ENCODE assay signal across 23 cellular contexts in genomic region chr2:1964659-1965058, GRCh38.
DNase-seq lines count a peak whose midpoint lies in the region; ATAC-seq and TF ChIP-seq lines count a peak whose summit lies in the region.
"Had no signal": no experiment of that assay in that cellular context is flagged by ENCODE, and none has a peak within 500 bp of the region (broad histone marks: within the 10 kb centered on the region; RNA-seq: fewer than 3 reads in every experiment).

No MANE protein-coding gene starts in this region.

- POLR2A ChIA-PET in activated CD8-positive, alpha-beta T cell treated with anti-CD3 and anti-CD28 coated beads for 36 hours (lab: Charles Lee), result no interaction called here

- CTCF ChIA-PET in activated CD8-positive, alpha-beta T cell treated with anti-CD3 and anti-CD28 coated beads for 36 hours (lab: Charles Lee), result no interaction called here

- intact Hi-C loops in sigmoid colon (cut with DNase I), result no loop called here
- intact Hi-C loops in activated CD4-positive, alpha-beta T cell treated with anti-CD3 and anti-CD28 coated beads, Interleukin-2, amount 10 ng/mL, durations not matched to agents 24 days and 14 days (cut with micrococcal nuclease), result no loop called here
- intact Hi-C loops in activated CD8-positive, alpha-beta T cell treated with anti-CD3 and anti-CD28 coated beads for 36 hours (cut with micrococcal nuclease), result no loop called here

- H3K27ac Mint-ChIP-seq in activated CD4-positive, alpha-beta T cell treated with anti-CD3 and anti-CD28 coated beads, Interleukin-2, amount 10 ng/mL, durations not matched to agents 24 days and 14 days, result no peak overlapping the region
- H3K27ac Mint-ChIP-seq in activated CD8-positive, alpha-beta T cell treated with anti-CD3 and anti-CD28 coated beads for 36 hours, result no peak overlapping the region
- H3K27ac Mint-ChIP-seq: CD4-positive, alpha-beta memory T cell; GM23338 had no signal

- 0 out of 2 replicates have a peak overlapping the region, but pooled peaks have one; percentile 14 for H3K27ac ChIP-seq in BLaER1
- H3K27ac ChIP-seq in sigmoid colon, result no peak overlapping the region
- H3K27ac ChIP-seq: A549 had no signal

- H3K36me3 ChIP-seq in BLaER1 (no peaks in the 10 kb centered on the region), Loucy (ENCODE audit: insufficient read depth, low read length) (no peaks in the 10 kb centered on the region), sigmoid colon (no peaks in the 10 kb centered on the region)
- H3K36me3 ChIP-seq: BE2C had no signal

- no peak for TF ChIP-seq EP300 in sigmoid colon (IDR thresholded peaks at IDR 0.05)

- WGBS in sigmoid colon, 2 donors, result 23 to 36% methylated on average over 4 of the region's 4 CpGs

- no peak overlapping the region for H3K4me3 Mint-ChIP-seq in activated CD4-positive, alpha-beta T cell treated with anti-CD3 and anti-CD28 coated beads, Interleukin-2, amount 10 ng/mL, durations not matched to agents 24 days and 14 days
- H3K4me3 Mint-ChIP-seq in activated CD8-positive, alpha-beta T cell treated with anti-CD3 and anti-CD28 coated beads for 36 hours, result no peak overlapping the region
- H3K4me3 Mint-ChIP-seq: CD4-positive, alpha-beta memory T cell; GM23338 had no signal

- H3K9me3 ChIP-seq in BLaER1, result peaks cover 12% of the 10 kb centered on the region; the same call in 1 of the 2 replicates
- H3K9me3 ChIP-seq in Loucy (ENCODE audit: insufficient read depth, low read depth, low read length), result no peaks in the 10 kb centered on the region
- peaks cover 0 to 4% (median under 1%) of the 10 kb centered on the region in 4 donors for H3K9me3 ChIP-seq in sigmoid colon
- H3K9me3 ChIP-seq: BE2C had no signal

- H3K27me3 Mint-ChIP-seq in activated CD4-positive, alpha-beta T cell treated with anti-CD3 and anti-CD28 coated beads, Interleukin-2, amount 10 ng/mL, durations not matched to agents 24 days and 14 days, result peaks cover 5% of the 10 kb centered on the region
- H3K27me3 Mint-ChIP-seq in activated CD8-positive, alpha-beta T cell treated with anti-CD3 and anti-CD28 coated beads for 36 hours, result peaks cover 4% of the 10 kb centered on the region

- H3K79me2 ChIP-seq in Loucy (ENCODE audit: insufficient read depth, low read length), result no peaks in the 10 kb centered on the region

- H3K4me2 ChIP-seq in BLaER1 (no peak overlapping the region), Loucy (ENCODE audit: low read depth, low read length, poor library complexity, severe bottlenecking) (no peak overlapping the region)
- H3K4me2 ChIP-seq: A549, GM23338 had no signal

- no peaks in the 10 kb centered on the region for H3F3A ChIP-seq in Loucy (ENCODE audit: low read depth)

- H3K4me1 Mint-ChIP-seq in activated CD4-positive, alpha-beta T cell treated with anti-CD3 and anti-CD28 coated beads, Interleukin-2, amount 10 ng/mL, durations not matched to agents 24 days and 14 days, result no peaks in the 10 kb centered on the region
- H3K4me1 Mint-ChIP-seq in activated CD8-positive, alpha-beta T cell treated with anti-CD3 and anti-CD28 coated beads for 36 hours (ENCODE audit: low read depth), result no peaks in the 10 kb centered on the region
- H3K4me1 Mint-ChIP-seq: CD4-positive, alpha-beta memory T cell had no signal

- no peak for ATAC-seq in activated CD8-positive, alpha-beta T cell treated with anti-CD3 and anti-CD28 coated beads for 36 hours
- ATAC-seq in HG03432 (IDR thresholded peaks at IDR 0.05; ENCODE audit: unreplicated experiment), result no peak
- ATAC-seq: A549, GM12878, GM23338 had no signal

- H4K20me1 ChIP-seq in BLaER1, result no peaks in the 10 kb centered on the region
- H4K20me1 ChIP-seq in Loucy (ENCODE audit: insufficient read depth, low read length, poor library complexity, severe bottlenecking), result no peaks in the 10 kb centered on the region

- no peaks in the 10 kb centered on the region for H3K9me3 Mint-ChIP-seq in activated CD4-positive, alpha-beta T cell treated with anti-CD3 and anti-CD28 coated beads, Interleukin-2, amount 10 ng/mL, durations not matched to agents 24 days and 14 days
- no peaks in the 10 kb centered on the region for H3K9me3 Mint-ChIP-seq in activated CD8-positive, alpha-beta T cell treated with anti-CD3 and anti-CD28 coated beads for 36 hours
- H3K9me3 Mint-ChIP-seq: GM23338 had no signal

- H3K27me3 ChIP-seq in BLaER1 (no peaks in the 10 kb centered on the region), Loucy (ENCODE audit: insufficient read depth, low read length, poor library complexity, severe bottlenecking) (no peaks in the 10 kb centered on the region), sigmoid colon (no peaks in the 10 kb centered on the region)
- H3K27me3 ChIP-seq: BE2C had no signal

- 0 out of 2 replicates have a peak overlapping the region, but pooled peaks have one; percentile 27 for H2AFZ ChIP-seq in Loucy (ENCODE audit: low read length)
- H2AFZ ChIP-seq: GM23338 had no signal

- DNase-seq in islet precursor cell (peak; percentile 14), sigmoid colon (peak; percentile 15), NCI-H510A treated with DMSO at 0.1 percent for 48 hours (lab: John Stamatoyannopoulos, UW) (no peak)
- DNase-seq in activated CD4-positive, alpha-beta T cell treated with anti-CD3 and anti-CD28 coated beads, Interleukin-2, amount 10 ng/mL, durations not matched to agents 24 days and 14 days, result no peak
- DNase-seq in activated CD8-positive, alpha-beta T cell treated with anti-CD3 and anti-CD28 coated beads for 36 hours, result no peak
- DNase-seq: 8988T; ACHN; AML-193; BE2C; C1 segment of cervical spinal cord; Calu3; CD4-positive, alpha-beta memory T cell; COR-L47; DMS53; EL; GDM1; HCEC 1CT had no signal

- no peaks in the 10 kb centered on the region for H3K9me2 ChIP-seq in Loucy (replicated peaks; ENCODE audit: low read depth, low read length)

- H3K9ac ChIP-seq in BLaER1, result no peak overlapping the region
- H3K9ac ChIP-seq in Loucy (ENCODE audit: low read depth, low read length, poor library complexity, severe bottlenecking), result no peak overlapping the region

- peaks cover 61% of the 10 kb centered on the region for H3K4me1 ChIP-seq in BLaER1
- H3K4me1 ChIP-seq in Loucy (ENCODE audit: insufficient read depth, low read length, poor library complexity, severe bottlenecking), result no peaks in the 10 kb centered on the region
- H3K4me1 ChIP-seq in sigmoid colon, result no peaks in the 10 kb centered on the region
- H3K4me1 ChIP-seq: A549 had no signal

- H3K4me3 ChIP-seq in BLaER1 (no peak overlapping the region), Loucy (ENCODE audit: low read length, poor library complexity, severe bottlenecking) (no peak overlapping the region), sigmoid colon (no peak overlapping the region)
- H3K4me3 ChIP-seq: A549, GM12878, GM23338 had no signal

- no peak for TF ChIP-seq CTCF in Loucy (conservative IDR thresholded peaks at IDR 0.05; ENCODE audit: low read length)
- TF ChIP-seq CTCF in sigmoid colon (IDR thresholded peaks at IDR 0.05), result no peak
- TF ChIP-seq CTCF in activated CD8-positive, alpha-beta T cell treated with anti-CD3 and anti-CD28 coated beads for 36 hours (IDR thresholded peaks at IDR 0.05), result no peak

- TF ChIP-seq POLR2A in sigmoid colon (IDR thresholded peaks at IDR 0.05), result no peak

- no peaks in the 10 kb centered on the region for H3K36me3 Mint-ChIP-seq in activated CD4-positive, alpha-beta T cell treated with anti-CD3 and anti-CD28 coated beads, Interleukin-2, amount 10 ng/mL, durations not matched to agents 24 days and 14 days (ENCODE audit: low read depth)
- H3K36me3 Mint-ChIP-seq in activated CD8-positive, alpha-beta T cell treated with anti-CD3 and anti-CD28 coated beads for 36 hours (ENCODE audit: low read depth), result no peaks in the 10 kb centered on the region
- H3K36me3 Mint-ChIP-seq: CD4-positive, alpha-beta memory T cell had no signal

Comparison
In these comparisons a context has a peak if more than half of its experiments do, and no peak if none do; other contexts are left out.
1. DNase-seq: peak in islet precursor cell (single experiment) and sigmoid colon (single experiment); none in activated CD4-positive, alpha-beta T cell treated with anti-CD3 and anti-CD28 coated beads, Interleukin-2, amount 10 ng/mL, durations not matched to agents 24 days and 14 days (single experiment), NCI-H510A treated with DMSO at 0.1 percent for 48 hours (single experiment) and activated CD8-positive, alpha-beta T cell treated with anti-CD3 and anti-CD28 coated beads for 36 hours (single experiment).